Comparison of ENCODE assay signal across 7 cellular contexts in genomic region chr2:153946036-153946435, GRCh38.
"Had no signal": no experiment of that assay in that cellular context is flagged by ENCODE, and none has a peak within 500 bp of the region (broad histone marks: within the 10 kb centered on the region; RNA-seq: fewer than 3 reads in every experiment).

No MANE protein-coding gene starts in this region.

- H3K4me3 ChIP-seq: GM12878 had no signal

- ATAC-seq: GM12878 had no signal

- FAIRE-seq: GM12878, GM12891, GM12892, GM18507, GM19239 had no signal

- DNase-seq: GDM1, GF-D8 had no signal
